1 cellular context compared by ENCODE assay signal in genomic region chr2:158893057-158893456, GRCh38.
TF ChIP-seq lines count a peak whose summit lies in the region.

No MANE protein-coding gene starts in this region.

TF ChIP-seq in GM23338, 12 proteins besides CTCF, POLR2A, EP300 and RAD21 (continued from another document):
- TF ChIP-seq ZNF462 (CRISPR knock-in tag; IDR thresholded peaks at IDR 0.05) = no peak
- TF ChIP-seq NANOG (IDR thresholded peaks at IDR 0.05; ENCODE audit: borderline replicate concordance) = no peak
- TF ChIP-seq CREB1 (CRISPR knock-in tag; IDR thresholded peaks at IDR 0.05; ENCODE audit: low read depth) = no peak
- no peak for TF ChIP-seq STAT1 (IDR thresholded peaks at IDR 0.05; ENCODE audit: unreplicated experiment)
- TF ChIP-seq, protein P1, sequence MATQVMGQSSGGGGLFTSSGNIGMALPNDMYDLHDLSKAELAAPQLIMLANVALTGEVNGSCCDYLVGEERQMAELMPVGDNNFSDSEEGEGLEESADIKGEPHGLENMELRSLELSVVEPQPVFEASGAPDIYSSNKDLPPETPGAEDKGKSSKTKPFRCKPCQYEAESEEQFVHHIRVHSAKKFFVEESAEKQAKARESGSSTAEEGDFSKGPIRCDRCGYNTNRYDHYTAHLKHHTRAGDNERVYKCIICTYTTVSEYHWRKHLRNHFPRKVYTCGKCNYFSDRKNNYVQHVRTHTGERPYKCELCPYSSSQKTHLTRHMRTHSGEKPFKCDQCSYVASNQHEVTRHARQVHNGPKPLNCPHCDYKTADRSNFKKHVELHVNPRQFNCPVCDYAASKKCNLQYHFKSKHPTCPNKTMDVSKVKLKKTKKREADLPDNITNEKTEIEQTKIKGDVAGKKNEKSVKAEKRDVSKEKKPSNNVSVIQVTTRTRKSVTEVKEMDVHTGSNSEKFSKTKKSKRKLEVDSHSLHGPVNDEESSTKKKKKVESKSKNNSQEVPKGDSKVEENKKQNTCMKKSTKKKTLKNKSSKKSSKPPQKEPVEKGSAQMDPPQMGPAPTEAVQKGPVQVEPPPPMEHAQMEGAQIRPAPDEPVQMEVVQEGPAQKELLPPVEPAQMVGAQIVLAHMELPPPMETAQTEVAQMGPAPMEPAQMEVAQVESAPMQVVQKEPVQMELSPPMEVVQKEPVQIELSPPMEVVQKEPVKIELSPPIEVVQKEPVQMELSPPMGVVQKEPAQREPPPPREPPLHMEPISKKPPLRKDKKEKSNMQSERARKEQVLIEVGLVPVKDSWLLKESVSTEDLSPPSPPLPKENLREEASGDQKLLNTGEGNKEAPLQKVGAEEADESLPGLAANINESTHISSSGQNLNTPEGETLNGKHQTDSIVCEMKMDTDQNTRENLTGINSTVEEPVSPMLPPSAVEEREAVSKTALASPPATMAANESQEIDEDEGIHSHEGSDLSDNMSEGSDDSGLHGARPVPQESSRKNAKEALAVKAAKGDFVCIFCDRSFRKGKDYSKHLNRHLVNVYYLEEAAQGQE (IDR thresholded peaks at IDR 0.05; ENCODE audit: unreplicated experiment) = no peak
- no peak for TF ChIP-seq EZH2 (IDR thresholded peaks at IDR 0.05; ENCODE audit: low read depth, unreplicated experiment)
